Comparison of ENCODE assay signal across 29 cellular contexts in genomic region chr20:14913896-14914295, GRCh38.
DNase-seq lines count a peak whose midpoint lies in the region; ATAC-seq, FAIRE-seq and TF ChIP-seq lines count a peak whose summit lies in the region.
"Had no signal": no experiment of that assay in that cellular context is flagged by ENCODE, and none has a peak within 500 bp of the region (broad histone marks: within the 10 kb centered on the region; RNA-seq: fewer than 3 reads in every experiment).

No MANE protein-coding gene starts in this region.

- H2BK120ac ChIP-seq in neuronal stem cell (ENCODE audit: low read depth, low read length): no peak overlapping the region

- H3K4me1 ChIP-seq in endothelial cell of umbilical vein (ENCODE audit: control insufficient read depth, extremely low read depth, insufficient read depth, low read length): peaks cover 8% of the 10 kb centered on the region
- H3K4me1 ChIP-seq in neuronal stem cell (ENCODE audit: control insufficient read depth in 2 of 2, insufficient read depth in 1 of 2, low read depth in 1 of 2, low read length in 2 of 2): peaks cover 3 to 6% of the 10 kb centered on the region in 2 donors
- peaks cover 0 to 8% (median 0%) of the 10 kb centered on the region in 9 donors for H3K4me1 ChIP-seq in heart right ventricle
- no peaks in the 10 kb centered on the region for H3K4me1 ChIP-seq in foreskin keratinocyte
- H3K4me1 ChIP-seq: BLaER1 had no signal

- dilution Hi-C loops in endothelial cell of umbilical vein (cut with MboI; ENCODE audit: extremely low pct_ligation_motif_present, low sequenced_read_pairs): no loop called here

- H3K23ac ChIP-seq in neuronal stem cell (ENCODE audit: low read depth, low read length, poor library complexity): no peak overlapping the region

- H3K9ac ChIP-seq in endothelial cell of umbilical vein (replicated peaks; ENCODE audit: extremely low read depth, insufficient read depth, low read length): no peak overlapping the region
- no peak overlapping the region for H3K9ac ChIP-seq in neuronal stem cell (ENCODE audit: low read depth, low read length, poor library complexity)
- H3K9ac ChIP-seq: BLaER1 had no signal

- no peaks in the 10 kb centered on the region for H3K9me1 ChIP-seq in endothelial cell of umbilical vein (replicated peaks; ENCODE audit: control insufficient read depth, extremely low read depth, insufficient read depth, low read length)

- no peak overlapping the region for H4K8ac ChIP-seq in neuronal stem cell (ENCODE audit: low read depth, low read length)

- no peak for TF ChIP-seq POLR2A in endothelial cell of umbilical vein (IDR thresholded peaks at IDR 0.05; ENCODE audit: low read depth, low read length)

- no peaks in the 10 kb centered on the region for H3K79me2 ChIP-seq in endothelial cell of umbilical vein (ENCODE audit: control insufficient read depth, insufficient read depth, low read length)

- H3K27me3 ChIP-seq in endothelial cell of umbilical vein (ENCODE audit: control insufficient read depth in 2 of 2, insufficient read depth in 2 of 2, low read length in 2 of 2) (no peaks in the 10 kb centered on the region), neuronal stem cell (ENCODE audit: control insufficient read depth in 3 of 3, insufficient read depth in 3 of 3, low read depth in 1 of 3, low read length in 3 of 3) (no peaks in the 10 kb centered on the region), heart right ventricle (no peaks in the 10 kb centered on the region), foreskin keratinocyte (no peaks in the 10 kb centered on the region)
- H3K27me3 ChIP-seq: BE2C, BLaER1 had no signal

- no peak overlapping the region for H2BK5ac ChIP-seq in neuronal stem cell (ENCODE audit: low read length)

- H3K27me3 Mint-ChIP-seq in mesothelial cell of epicardium (ENCODE audit: low read depth): no peaks in the 10 kb centered on the region
- H3K27me3 Mint-ChIP-seq: CD4-positive, alpha-beta memory T cell; CD4-positive, CD25-positive, alpha-beta regulatory T cell; CD8-positive, alpha-beta memory T cell had no signal

- no peaks in the 10 kb centered on the region for H3K9me3 Mint-ChIP-seq in mesothelial cell of epicardium

- peak overlapping the region; percentile 5 for H3K27ac Mint-ChIP-seq in mesothelial cell of epicardium
- H3K27ac Mint-ChIP-seq: CD14-positive monocyte; CD4-positive, CD25-positive, alpha-beta regulatory T cell; CD8-positive, alpha-beta memory T cell had no signal

- H3K14ac ChIP-seq in neuronal stem cell (ENCODE audit: low read length): no peak overlapping the region

- H4K20me1 ChIP-seq in endothelial cell of umbilical vein (replicated peaks; ENCODE audit: control insufficient read depth, extremely low read depth, insufficient read depth, low read length): no peaks in the 10 kb centered on the region
- H4K20me1 ChIP-seq: BLaER1 had no signal

- intact Hi-C loops in endothelial cell of umbilical vein (cut with micrococcal nuclease): no loop called here
- intact Hi-C loops in heart right ventricle (cut with DNase I): no loop called here

- H3K4me2 ChIP-seq in endothelial cell of umbilical vein (ENCODE audit: insufficient read depth, low read length) (peak overlapping the region; percentile 5), neuronal stem cell (ENCODE audit: insufficient read depth, low read length, poor library complexity, severe bottlenecking) (no peak overlapping the region)
- H3K4me2 ChIP-seq: BLaER1 had no signal

- POLR2A ChIA-PET in endothelial cell of umbilical vein (lab: Charles Lee): no interaction called here

- H4K91ac ChIP-seq in neuronal stem cell (ENCODE audit: low read depth, low read length, poor library complexity): no peak overlapping the region

- no peak overlapping the region for H3K4ac ChIP-seq in neuronal stem cell (ENCODE audit: low read length)

- H2AFZ ChIP-seq in endothelial cell of umbilical vein (ENCODE audit: low read depth, low read length) (peak overlapping the region; percentile 28), neuronal stem cell (ENCODE audit: low read length) (peak overlapping the region; percentile 31)

- H3K4me1 Mint-ChIP-seq in mesothelial cell of epicardium: peaks cover 60% of the 10 kb centered on the region
- H3K4me1 Mint-ChIP-seq: CD14-positive monocyte; CD4-positive, alpha-beta memory T cell; CD4-positive, CD25-positive, alpha-beta regulatory T cell; CD8-positive, alpha-beta memory T cell had no signal

- H3K4me3 Mint-ChIP-seq in mesothelial cell of epicardium: no peak overlapping the region
- H3K4me3 Mint-ChIP-seq: CD14-positive monocyte; CD4-positive, CD25-positive, alpha-beta regulatory T cell; CD8-positive, alpha-beta memory T cell had no signal

- H3K36me3 Mint-ChIP-seq in mesothelial cell of epicardium: no peaks in the 10 kb centered on the region
- H3K36me3 Mint-ChIP-seq: CD14-positive monocyte; CD4-positive, alpha-beta memory T cell; CD4-positive, CD25-positive, alpha-beta regulatory T cell had no signal

- no TSS peak for BruUV-seq in endothelial cell of umbilical vein (replicated peaks; lab: Mats Ljungman, UMichigan)

- H3K9me3 ChIP-seq in endothelial cell of umbilical vein (replicated peaks; ENCODE audit: control insufficient read depth, insufficient read depth, low read length) (no peaks in the 10 kb centered on the region), neuronal stem cell (replicated peaks in 1 of 2; ENCODE audit: control insufficient read depth in 2 of 2, insufficient read depth in 1 of 2, low read depth in 1 of 2, low read length in 2 of 2) (no peaks in the 10 kb centered on the region), heart right ventricle (no peaks in the 10 kb centered on the region)
- H3K9me3 ChIP-seq: BE2C, BLaER1 had no signal

- ATAC-seq in heart right ventricle: no peak
- ATAC-seq in foreskin keratinocyte: no peak
- no peak for ATAC-seq in HG03432 (IDR thresholded peaks at IDR 0.05; ENCODE audit: unreplicated experiment)
- ATAC-seq: GM12878 had no signal

- no peak overlapping the region for H2BK15ac ChIP-seq in neuronal stem cell (ENCODE audit: low read length)

- H3K36me3 ChIP-seq in endothelial cell of umbilical vein (ENCODE audit: control insufficient read depth in 2 of 2, extremely low read depth in 1 of 2, insufficient read depth in 2 of 2, low read length in 2 of 2) (no peaks in the 10 kb centered on the region), neuronal stem cell (replicated peaks in 1 of 2; ENCODE audit: control insufficient read depth in 2 of 2, insufficient read depth in 2 of 2, low read length in 2 of 2) (no peaks in the 10 kb centered on the region), heart right ventricle (no peaks in the 10 kb centered on the region)
- H3K36me3 ChIP-seq: BE2C, BLaER1 had no signal

- DNase-seq in dermis blood vessel endothelial cell (peak; percentile 63), endothelial cell of umbilical vein (ENCODE audit: low read depth, low spot score) (peak; percentile 73), mesothelial cell of epicardium (ENCODE audit: low spot score in 2 of 2, unreplicated experiment in 2 of 2) (no peak), neuronal stem cell (ENCODE audit: low spot score) (no peak), heart right ventricle (no peak), foreskin keratinocyte (no peak)
- DNase-seq in stimulated activated CD4-positive, alpha-beta T cell treated with anti-CD3 and anti-CD28 coated beads, Interleukin-2, amount 100 ng/mL, for 24 hours: no peak
- DNase-seq: 8988T; ACHN; BE2C; C1 segment of cervical spinal cord; CD4-positive, alpha-beta memory T cell; CD4-positive, CD25-positive, alpha-beta regulatory T cell; CD8-positive, alpha-beta memory T cell; COR-L47; DMS 273 treated with DMSO at 0.1 percent for 48 hours; DMS153; DMS53; DMS79; DND-41; EL; GDM1 had no signal

- no peak overlapping the region for H3K4me3 ChIP-seq in endothelial cell of umbilical vein (replicated peaks in 1 of 3; ENCODE audit: insufficient read depth in 1 of 3, low read depth in 1 of 3, low read length in 3 of 3)
- H3K4me3 ChIP-seq in neuronal stem cell (ENCODE audit: low read length in 2 of 2): no peak overlapping the region
- H3K4me3 ChIP-seq in heart right ventricle: no peak overlapping the region
- H3K4me3 ChIP-seq: BLaER1, GM12878 had no signal

- CTCF ChIA-PET in endothelial cell of umbilical vein (lab: Charles Lee): interaction anchor here (1.3 to 1.6 kb wide), 2 partner anchors 9 to 14 kb away, joined by 3 to 5 read pairs; no protein-coding TSS in a partner anchor

- H3K27ac ChIP-seq in endothelial cell of umbilical vein (ENCODE audit: insufficient read depth, low read depth, low read length): no peak overlapping the region
- H3K27ac ChIP-seq in neuronal stem cell (replicated peaks; ENCODE audit: low read length): no peak overlapping the region
- H3K27ac ChIP-seq in heart right ventricle: no peak overlapping the region
- H3K27ac ChIP-seq in foreskin keratinocyte: no peak overlapping the region
- H3K27ac ChIP-seq: BLaER1 had no signal

- TF ChIP-seq CTCF in endothelial cell of umbilical vein (IDR thresholded peaks at IDR 0.05; ENCODE audit: extremely low read depth in 1 of 2, insufficient read depth in 1 of 2, low read depth in 1 of 2, low read length in 2 of 2): no peak
- no peak for TF ChIP-seq CTCF in mesothelial cell of epicardium (IDR thresholded peaks at IDR 0.05; ENCODE audit: unreplicated experiment)
- no peak for TF ChIP-seq CTCF in heart right ventricle (IDR thresholded peaks at IDR 0.05)
- TF ChIP-seq CTCF in foreskin keratinocyte (conservative IDR thresholded peaks at IDR 0.05): no peak

- H2BK12ac ChIP-seq in neuronal stem cell (ENCODE audit: low read length): no peak overlapping the region

- peak; percentile 78 for FAIRE-seq in endothelial cell of umbilical vein (lab: Jason Lieb, UNC)
- FAIRE-seq: A204.1, GM12878, GM12892, GM18507 had no signal

- no peak overlapping the region for H2AK5ac ChIP-seq in neuronal stem cell (ENCODE audit: low read depth, low read length)

- WGBS in neuronal stem cell (ENCODE audit: extremely low coverage in 2 of 2, insufficient read length in 2 of 2, insufficient replicate concordance in 1 of 2), 2 donors: no CpG with 5 or more reads among the region's 5 CpGs
- WGBS in heart right ventricle, 2 donors: 70 to 80% methylated on average over 5 of the region's 5 CpGs

- H3K18ac ChIP-seq in neuronal stem cell (ENCODE audit: low read length): no peak overlapping the region

- H3K79me1 ChIP-seq in neuronal stem cell (ENCODE audit: low read depth, low read length): no peaks in the 10 kb centered on the region

TF ChIP-seq in endothelial cell of umbilical vein, 7 proteins besides CTCF, POLR2A, EP300 and RAD21 (continues in another document):
- no peak for TF ChIP-seq GATA2 (IDR thresholded peaks at IDR 0.05; ENCODE audit: insufficient read depth, insufficient read length, low read depth, low read length)
- TF ChIP-seq MYC (IDR thresholded peaks at IDR 0.05; ENCODE audit: low read depth, low read length): no peak
- TF ChIP-seq MAX (IDR thresholded peaks at IDR 0.05; ENCODE audit: insufficient read depth, insufficient read length): no peak
- no peak for TF ChIP-seq JUN (IDR thresholded peaks at IDR 0.05; ENCODE audit: borderline replicate concordance, insufficient read depth, insufficient read length, low read depth)
- TF ChIP-seq FOS (IDR thresholded peaks at IDR 0.05; ENCODE audit: borderline replicate concordance, insufficient read depth, low read length): no peak

Comparison
In these comparisons a context has a peak if more than half of its experiments do, and no peak if none do; other contexts are left out.
1. DNase-seq: peak in dermis blood vessel endothelial cell (single experiment) and endothelial cell of umbilical vein (single experiment); none in mesothelial cell of epicardium (0 of 2), neuronal stem cell (single experiment), heart right ventricle (0 of 2), stimulated activated CD4-positive, alpha-beta T cell treated with anti-CD3 and anti-CD28 coated beads, Interleukin-2, amount 100 ng/mL, for 24 hours (0 of 2) and foreskin keratinocyte (0 of 2).